1 cellular context compared by ENCODE assay signal in the genomic region with DNA sequence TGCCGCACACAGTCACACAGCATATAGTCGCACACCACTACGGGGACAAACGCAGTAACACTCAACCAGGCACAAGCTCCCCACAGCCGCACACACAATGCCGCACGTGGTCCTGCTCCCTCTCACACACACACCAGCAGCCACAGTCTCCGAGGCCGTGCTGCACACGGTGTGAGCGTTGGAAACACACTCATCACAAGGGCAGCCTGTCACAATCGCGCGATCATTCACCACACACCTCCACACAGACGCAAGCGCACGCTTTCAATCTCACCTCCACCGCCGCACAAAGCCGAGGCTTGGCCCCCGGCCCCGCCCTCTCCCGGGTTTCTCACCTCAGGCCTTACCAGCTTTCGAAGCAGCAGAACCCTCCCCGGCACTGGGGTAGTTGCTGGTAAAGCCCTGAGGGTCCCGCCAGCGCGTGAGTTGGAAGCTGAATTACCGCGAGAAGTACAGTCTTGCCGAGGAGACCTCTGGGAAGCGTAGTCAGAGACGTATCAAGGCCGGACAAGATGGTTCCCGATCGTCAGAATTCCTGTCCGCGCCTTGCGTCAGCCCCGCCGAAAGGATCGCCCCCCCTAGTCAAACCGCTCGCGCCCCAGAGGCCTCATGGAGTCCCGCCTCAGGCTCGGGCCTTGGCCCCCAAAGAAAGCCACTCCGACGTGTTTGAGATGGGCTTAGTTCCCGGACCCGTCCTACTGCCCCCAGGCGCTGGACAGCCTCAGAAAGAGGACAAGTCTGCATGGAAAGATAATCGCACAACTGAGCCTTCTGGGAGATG.
A peak's percentile ranks its signal among the peaks of the same experiment; 100 is the strongest.
TF ChIP-seq lines count a peak whose summit lies in the region.

A gene (minus strand): TSS at position 423 of the 781 bp plus-strand sequence. CDS start 13,004 bp downstream, outside the sequence.

TF ChIP-seq in HEK293, 187 proteins besides CTCF, POLR2A, EP300 and RAD21 (continued from another document and continues in another):
- TF ChIP-seq, protein P1, sequence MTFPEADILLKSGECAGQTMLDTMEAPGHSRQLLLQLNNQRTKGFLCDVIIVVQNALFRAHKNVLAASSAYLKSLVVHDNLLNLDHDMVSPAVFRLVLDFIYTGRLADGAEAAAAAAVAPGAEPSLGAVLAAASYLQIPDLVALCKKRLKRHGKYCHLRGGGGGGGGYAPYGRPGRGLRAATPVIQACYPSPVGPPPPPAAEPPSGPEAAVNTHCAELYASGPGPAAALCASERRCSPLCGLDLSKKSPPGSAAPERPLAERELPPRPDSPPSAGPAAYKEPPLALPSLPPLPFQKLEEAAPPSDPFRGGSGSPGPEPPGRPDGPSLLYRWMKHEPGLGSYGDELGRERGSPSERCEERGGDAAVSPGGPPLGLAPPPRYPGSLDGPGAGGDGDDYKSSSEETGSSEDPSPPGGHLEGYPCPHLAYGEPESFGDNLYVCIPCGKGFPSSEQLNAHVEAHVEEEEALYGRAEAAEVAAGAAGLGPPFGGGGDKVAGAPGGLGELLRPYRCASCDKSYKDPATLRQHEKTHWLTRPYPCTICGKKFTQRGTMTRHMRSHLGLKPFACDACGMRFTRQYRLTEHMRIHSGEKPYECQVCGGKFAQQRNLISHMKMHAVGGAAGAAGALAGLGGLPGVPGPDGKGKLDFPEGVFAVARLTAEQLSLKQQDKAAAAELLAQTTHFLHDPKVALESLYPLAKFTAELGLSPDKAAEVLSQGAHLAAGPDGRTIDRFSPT (tag by site-specific recombination; IDR thresholded peaks at IDR 0.05): peak; percentile 95
- TF ChIP-seq ZNF202 (tag by site-specific recombination; IDR thresholded peaks at IDR 0.05; ENCODE audit: borderline replicate concordance): no peak
- TF ChIP-seq ZFHX2 (tag by site-specific recombination; conservative IDR thresholded peaks at IDR 0.05): peak; percentile 72
- no peak for TF ChIP-seq SALL2 (tag by site-specific recombination; IDR thresholded peaks at IDR 0.05; ENCODE audit: borderline replicate concordance)
- peak; percentile 66 for TF ChIP-seq ZNF394 (tag by site-specific recombination; IDR thresholded peaks at IDR 0.05; ENCODE audit: borderline replicate concordance)
- TF ChIP-seq, protein P2, sequence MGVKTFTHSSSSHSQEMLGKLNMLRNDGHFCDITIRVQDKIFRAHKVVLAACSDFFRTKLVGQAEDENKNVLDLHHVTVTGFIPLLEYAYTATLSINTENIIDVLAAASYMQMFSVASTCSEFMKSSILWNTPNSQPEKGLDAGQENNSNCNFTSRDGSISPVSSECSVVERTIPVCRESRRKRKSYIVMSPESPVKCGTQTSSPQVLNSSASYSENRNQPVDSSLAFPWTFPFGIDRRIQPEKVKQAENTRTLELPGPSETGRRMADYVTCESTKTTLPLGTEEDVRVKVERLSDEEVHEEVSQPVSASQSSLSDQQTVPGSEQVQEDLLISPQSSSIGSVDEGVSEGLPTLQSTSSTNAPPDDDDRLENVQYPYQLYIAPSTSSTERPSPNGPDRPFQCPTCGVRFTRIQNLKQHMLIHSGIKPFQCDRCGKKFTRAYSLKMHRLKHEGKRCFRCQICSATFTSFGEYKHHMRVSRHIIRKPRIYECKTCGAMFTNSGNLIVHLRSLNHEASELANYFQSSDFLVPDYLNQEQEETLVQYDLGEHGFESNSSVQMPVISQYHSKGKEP (tag by site-specific recombination; IDR thresholded peaks at IDR 0.05): no peak; the same call in 1 of the 2 replicates
- TF ChIP-seq ZNF585B (tag by site-specific recombination; IDR thresholded peaks at IDR 0.05): no peak; the same call in 1 of the 2 replicates
- no peak for TF ChIP-seq MYNN (tag by site-specific recombination; IDR thresholded peaks at IDR 0.05; ENCODE audit: borderline replicate concordance)
- no peak; the same call in 1 of the 2 replicates for TF ChIP-seq ZNF768 (tag by site-specific recombination; IDR thresholded peaks at IDR 0.05)
- TF ChIP-seq ZBTB8A (tag by site-specific recombination; IDR thresholded peaks at IDR 0.05): peak; percentile 73
- TF ChIP-seq GLIS1 (tag by site-specific recombination; IDR thresholded peaks at IDR 0.05): peak; percentile 71
- no peak for TF ChIP-seq ZNF248 (tag by site-specific recombination; IDR thresholded peaks at IDR 0.05)
- TF ChIP-seq REPIN1 (tag by site-specific recombination; IDR thresholded peaks at IDR 0.05; ENCODE audit: low read depth): peak; percentile 100
- TF ChIP-seq ZNF596 (tag by site-specific recombination; IDR thresholded peaks at IDR 0.05): no peak
- TF ChIP-seq ZNF792 (tag by site-specific recombination; IDR thresholded peaks at IDR 0.05): peak; percentile 98
- TF ChIP-seq MEIS1 (CRISPR knock-in tag; IDR thresholded peaks at IDR 0.05; ENCODE audit: borderline replicate concordance): no peak
- TF ChIP-seq HOXC10 (CRISPR knock-in tag; IDR thresholded peaks at IDR 0.05): no peak
- TF ChIP-seq, protein P3, sequence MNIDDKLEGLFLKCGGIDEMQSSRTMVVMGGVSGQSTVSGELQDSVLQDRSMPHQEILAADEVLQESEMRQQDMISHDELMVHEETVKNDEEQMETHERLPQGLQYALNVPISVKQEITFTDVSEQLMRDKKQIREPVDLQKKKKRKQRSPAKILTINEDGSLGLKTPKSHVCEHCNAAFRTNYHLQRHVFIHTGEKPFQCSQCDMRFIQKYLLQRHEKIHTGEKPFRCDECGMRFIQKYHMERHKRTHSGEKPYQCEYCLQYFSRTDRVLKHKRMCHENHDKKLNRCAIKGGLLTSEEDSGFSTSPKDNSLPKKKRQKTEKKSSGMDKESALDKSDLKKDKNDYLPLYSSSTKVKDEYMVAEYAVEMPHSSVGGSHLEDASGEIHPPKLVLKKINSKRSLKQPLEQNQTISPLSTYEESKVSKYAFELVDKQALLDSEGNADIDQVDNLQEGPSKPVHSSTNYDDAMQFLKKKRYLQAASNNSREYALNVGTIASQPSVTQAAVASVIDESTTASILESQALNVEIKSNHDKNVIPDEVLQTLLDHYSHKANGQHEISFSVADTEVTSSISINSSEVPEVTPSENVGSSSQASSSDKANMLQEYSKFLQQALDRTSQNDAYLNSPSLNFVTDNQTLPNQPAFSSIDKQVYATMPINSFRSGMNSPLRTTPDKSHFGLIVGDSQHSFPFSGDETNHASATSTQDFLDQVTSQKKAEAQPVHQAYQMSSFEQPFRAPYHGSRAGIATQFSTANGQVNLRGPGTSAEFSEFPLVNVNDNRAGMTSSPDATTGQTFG (tag by site-specific recombination; IDR thresholded peaks at IDR 0.05; ENCODE audit: borderline replicate concordance): no peak
- no peak for TF ChIP-seq ZNF776 (tag by site-specific recombination; IDR thresholded peaks at IDR 0.05; ENCODE audit: borderline replicate concordance)
- TF ChIP-seq, protein P4, sequence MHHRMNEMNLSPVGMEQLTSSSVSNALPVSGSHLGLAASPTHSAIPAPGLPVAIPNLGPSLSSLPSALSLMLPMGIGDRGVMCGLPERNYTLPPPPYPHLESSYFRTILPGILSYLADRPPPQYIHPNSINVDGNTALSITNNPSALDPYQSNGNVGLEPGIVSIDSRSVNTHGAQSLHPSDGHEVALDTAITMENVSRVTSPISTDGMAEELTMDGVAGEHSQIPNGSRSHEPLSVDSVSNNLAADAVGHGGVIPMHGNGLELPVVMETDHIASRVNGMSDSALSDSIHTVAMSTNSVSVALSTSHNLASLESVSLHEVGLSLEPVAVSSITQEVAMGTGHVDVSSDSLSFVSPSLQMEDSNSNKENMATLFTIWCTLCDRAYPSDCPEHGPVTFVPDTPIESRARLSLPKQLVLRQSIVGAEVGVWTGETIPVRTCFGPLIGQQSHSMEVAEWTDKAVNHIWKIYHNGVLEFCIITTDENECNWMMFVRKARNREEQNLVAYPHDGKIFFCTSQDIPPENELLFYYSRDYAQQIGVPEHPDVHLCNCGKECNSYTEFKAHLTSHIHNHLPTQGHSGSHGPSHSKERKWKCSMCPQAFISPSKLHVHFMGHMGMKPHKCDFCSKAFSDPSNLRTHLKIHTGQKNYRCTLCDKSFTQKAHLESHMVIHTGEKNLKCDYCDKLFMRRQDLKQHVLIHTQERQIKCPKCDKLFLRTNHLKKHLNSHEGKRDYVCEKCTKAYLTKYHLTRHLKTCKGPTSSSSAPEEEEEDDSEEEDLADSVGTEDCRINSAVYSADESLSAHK (tag by site-specific recombination; IDR thresholded peaks at IDR 0.05): peak; percentile 4
- TF ChIP-seq MZF1 (tag by site-specific recombination; IDR thresholded peaks at IDR 0.05; ENCODE audit: borderline replicate concordance): peak; percentile 10; the same call in 1 of the 2 replicates
- TF ChIP-seq, protein P5, sequence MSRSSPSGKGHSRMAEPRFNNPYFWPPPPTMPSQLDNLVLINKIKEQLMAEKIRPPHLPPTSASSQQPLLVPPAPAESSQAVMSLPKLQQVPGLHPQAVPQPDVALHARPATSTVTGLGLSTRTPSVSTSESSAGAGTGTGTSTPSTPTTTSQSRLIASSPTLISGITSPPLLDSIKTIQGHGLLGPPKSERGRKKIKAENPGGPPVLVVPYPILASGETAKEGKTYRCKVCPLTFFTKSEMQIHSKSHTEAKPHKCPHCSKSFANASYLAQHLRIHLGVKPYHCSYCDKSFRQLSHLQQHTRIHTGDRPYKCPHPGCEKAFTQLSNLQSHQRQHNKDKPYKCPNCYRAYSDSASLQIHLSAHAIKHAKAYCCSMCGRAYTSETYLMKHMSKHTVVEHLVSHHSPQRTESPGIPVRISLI (tag by site-specific recombination; IDR thresholded peaks at IDR 0.05): no peak
- TF ChIP-seq ZBTB7A (tag by site-specific recombination; IDR thresholded peaks at IDR 0.05; ENCODE audit: low read depth): peak; percentile 98
- TF ChIP-seq ZNF292 (tag by site-specific recombination; IDR thresholded peaks at IDR 0.05; ENCODE audit: borderline replicate concordance, low read depth): no peak
- TF ChIP-seq, protein P6, sequence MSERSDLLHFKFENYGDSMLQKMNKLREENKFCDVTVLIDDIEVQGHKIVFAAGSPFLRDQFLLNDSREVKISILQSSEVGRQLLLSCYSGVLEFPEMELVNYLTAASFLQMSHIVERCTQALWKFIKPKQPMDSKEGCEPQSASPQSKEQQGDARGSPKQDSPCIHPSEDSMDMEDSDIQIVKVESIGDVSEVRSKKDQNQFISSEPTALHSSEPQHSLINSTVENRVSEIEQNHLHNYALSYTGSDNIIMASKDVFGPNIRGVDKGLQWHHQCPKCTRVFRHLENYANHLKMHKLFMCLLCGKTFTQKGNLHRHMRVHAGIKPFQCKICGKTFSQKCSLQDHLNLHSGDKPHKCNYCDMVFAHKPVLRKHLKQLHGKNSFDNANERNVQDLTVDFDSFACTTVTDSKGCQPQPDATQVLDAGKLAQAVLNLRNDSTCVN (tag by site-specific recombination; optimal IDR thresholded peaks at IDR 0.05): peak; percentile 83
- TF ChIP-seq GFI1B (tag by site-specific recombination; IDR thresholded peaks at IDR 0.05): peak; percentile 61; the same call in 1 of the 2 replicates
- TF ChIP-seq, protein P7, sequence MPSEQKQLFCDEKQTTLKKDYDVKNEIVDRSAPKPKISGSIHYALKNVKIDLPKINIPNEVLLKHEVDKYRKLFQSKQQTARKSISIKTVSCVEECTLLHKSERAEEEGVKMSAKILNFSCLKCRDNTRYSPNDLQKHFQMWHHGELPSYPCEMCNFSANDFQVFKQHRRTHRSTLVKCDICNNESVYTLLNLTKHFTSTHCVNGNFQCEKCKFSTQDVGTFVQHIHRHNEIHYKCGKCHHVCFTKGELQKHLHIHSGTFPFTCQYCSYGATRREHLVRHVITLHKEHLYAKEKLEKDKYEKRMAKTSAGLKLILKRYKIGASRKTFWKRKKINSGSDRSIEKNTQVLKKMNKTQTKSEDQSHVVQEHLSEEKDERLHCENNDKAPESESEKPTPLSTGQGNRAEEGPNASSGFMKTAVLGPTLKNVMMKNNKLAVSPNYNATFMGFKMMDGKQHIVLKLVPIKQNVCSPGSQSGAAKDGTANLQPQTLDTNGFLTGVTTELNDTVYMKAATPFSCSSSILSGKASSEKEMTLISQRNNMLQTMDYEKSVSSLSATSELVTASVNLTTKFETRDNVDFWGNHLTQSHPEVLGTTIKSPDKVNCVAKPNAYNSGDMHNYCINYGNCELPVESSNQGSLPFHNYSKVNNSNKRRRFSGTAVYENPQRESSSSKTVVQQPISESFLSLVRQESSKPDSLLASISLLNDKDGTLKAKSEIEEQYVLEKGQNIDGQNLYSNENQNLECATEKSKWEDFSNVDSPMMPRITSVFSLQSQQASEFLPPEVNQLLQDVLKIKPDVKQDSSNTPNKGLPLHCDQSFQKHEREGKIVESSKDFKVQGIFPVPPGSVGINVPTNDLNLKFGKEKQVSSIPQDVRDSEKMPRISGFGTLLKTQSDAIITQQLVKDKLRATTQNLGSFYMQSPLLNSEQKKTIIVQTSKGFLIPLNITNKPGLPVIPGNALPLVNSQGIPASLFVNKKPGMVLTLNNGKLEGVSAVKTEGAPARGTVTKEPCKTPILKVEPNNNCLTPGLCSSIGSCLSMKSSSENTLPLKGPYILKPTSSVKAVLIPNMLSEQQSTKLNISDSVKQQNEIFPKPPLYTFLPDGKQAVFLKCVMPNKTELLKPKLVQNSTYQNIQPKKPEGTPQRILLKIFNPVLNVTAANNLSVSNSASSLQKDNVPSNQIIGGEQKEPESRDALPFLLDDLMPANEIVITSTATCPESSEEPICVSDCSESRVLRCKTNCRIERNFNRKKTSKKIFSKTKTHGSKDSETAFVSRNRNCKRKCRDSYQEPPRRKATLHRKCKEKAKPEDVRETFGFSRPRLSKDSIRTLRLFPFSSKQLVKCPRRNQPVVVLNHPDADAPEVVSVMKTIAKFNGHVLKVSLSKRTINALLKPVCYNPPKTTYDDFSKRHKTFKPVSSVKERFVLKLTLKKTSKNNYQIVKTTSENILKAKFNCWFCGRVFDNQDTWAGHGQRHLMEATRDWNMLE (tag by site-specific recombination; conservative IDR thresholded peaks at IDR 0.05; ENCODE audit: low read depth): peak; percentile 45; the same call in 1 of the 2 replicates
- TF ChIP-seq, protein P8, sequence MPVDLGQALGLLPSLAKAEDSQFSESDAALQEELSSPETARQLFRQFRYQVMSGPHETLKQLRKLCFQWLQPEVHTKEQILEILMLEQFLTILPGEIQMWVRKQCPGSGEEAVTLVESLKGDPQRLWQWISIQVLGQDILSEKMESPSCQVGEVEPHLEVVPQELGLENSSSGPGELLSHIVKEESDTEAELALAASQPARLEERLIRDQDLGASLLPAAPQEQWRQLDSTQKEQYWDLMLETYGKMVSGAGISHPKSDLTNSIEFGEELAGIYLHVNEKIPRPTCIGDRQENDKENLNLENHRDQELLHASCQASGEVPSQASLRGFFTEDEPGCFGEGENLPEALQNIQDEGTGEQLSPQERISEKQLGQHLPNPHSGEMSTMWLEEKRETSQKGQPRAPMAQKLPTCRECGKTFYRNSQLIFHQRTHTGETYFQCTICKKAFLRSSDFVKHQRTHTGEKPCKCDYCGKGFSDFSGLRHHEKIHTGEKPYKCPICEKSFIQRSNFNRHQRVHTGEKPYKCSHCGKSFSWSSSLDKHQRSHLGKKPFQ (tag by site-specific recombination; IDR thresholded peaks at IDR 0.05): peak; percentile 99
- TF ChIP-seq, protein P9, sequence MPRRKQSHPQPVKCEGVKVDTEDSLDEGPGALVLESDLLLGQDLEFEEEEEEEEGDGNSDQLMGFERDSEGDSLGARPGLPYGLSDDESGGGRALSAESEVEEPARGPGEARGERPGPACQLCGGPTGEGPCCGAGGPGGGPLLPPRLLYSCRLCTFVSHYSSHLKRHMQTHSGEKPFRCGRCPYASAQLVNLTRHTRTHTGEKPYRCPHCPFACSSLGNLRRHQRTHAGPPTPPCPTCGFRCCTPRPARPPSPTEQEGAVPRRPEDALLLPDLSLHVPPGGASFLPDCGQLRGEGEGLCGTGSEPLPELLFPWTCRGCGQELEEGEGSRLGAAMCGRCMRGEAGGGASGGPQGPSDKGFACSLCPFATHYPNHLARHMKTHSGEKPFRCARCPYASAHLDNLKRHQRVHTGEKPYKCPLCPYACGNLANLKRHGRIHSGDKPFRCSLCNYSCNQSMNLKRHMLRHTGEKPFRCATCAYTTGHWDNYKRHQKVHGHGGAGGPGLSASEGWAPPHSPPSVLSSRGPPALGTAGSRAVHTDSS (tag by site-specific recombination; IDR thresholded peaks at IDR 0.05): no peak
- peak; percentile 92 for TF ChIP-seq ZNF302 (tag by site-specific recombination; IDR thresholded peaks at IDR 0.05; ENCODE audit: low read depth)
- peak; percentile 86 for TF ChIP-seq ZNF548 (tag by site-specific recombination; IDR thresholded peaks at IDR 0.05)
- TF ChIP-seq ZNF341 (tag by site-specific recombination; IDR thresholded peaks at IDR 0.05; ENCODE audit: low read depth): peak; percentile 94
- TF ChIP-seq ZSCAN30 (tag by site-specific recombination; IDR thresholded peaks at IDR 0.05): peak; percentile 88
